In genomic region chr15:23629234-23629805, GRCh38 we compare ENCODE assay signal across 11 cellular contexts. TPM values are rescaled to one million over a fixed set of nuclear protein-coding genes. Genes with fewer than 3 reads are reported as not detected.
A peak's percentile ranks its signal among the peaks of the same experiment; 100 is the strongest.
DNase-seq lines count a peak whose midpoint lies in the region; ATAC-seq and TF ChIP-seq lines count a peak whose summit lies in the region.
"Had no signal": no experiment of that assay in that cellular context is flagged by ENCODE, and none has a peak within 500 bp of the region (broad histone marks: within the 10 kb centered on the region; RNA-seq: fewer than 3 reads in every experiment).

No MANE protein-coding gene starts in this region.

- H3K36me3 Mint-ChIP-seq in endodermal cell (ENCODE audit: low read depth) = no peaks in the 10 kb centered on the region
- H3K36me3 Mint-ChIP-seq: memory B cell had no signal

- H3K27me3 Mint-ChIP-seq in endodermal cell (ENCODE audit: insufficient read depth) = peaks cover 65% of the 10 kb centered on the region
- H3K27me3 Mint-ChIP-seq: memory B cell had no signal

- H3K27me3 ChIP-seq in endodermal cell (ENCODE audit: control insufficient read depth, insufficient read depth, low read length, poor library complexity, severe bottlenecking) = no peaks in the 10 kb centered on the region
- H3K27me3 ChIP-seq in psoas muscle (ENCODE audit: insufficient read depth in 3 of 3, low read length in 2 of 3) = peaks cover 0 to 3% (median 0%) of the 10 kb centered on the region in 3 donors
- H3K27me3 ChIP-seq: BLaER1 treated with 17β-estradiol and CSF1 and Interleukin-3, amounts not matched to agents 10 nM and 100 nM had no signal

- no peak for ATAC-seq in psoas muscle
- ATAC-seq in HG02840 (IDR thresholded peaks at IDR 0.05; ENCODE audit: low FRiP score, unreplicated experiment) = no peak
- ATAC-seq in omental fat pad (ENCODE audit: low FRiP score) = no peak

- H3K4me3 ChIP-seq in endodermal cell (ENCODE audit: low read length) = peak overlapping the region; percentile 72
- no peak overlapping the region for H3K4me3 ChIP-seq in psoas muscle
- H3K4me3 ChIP-seq: BLaER1 treated with 17β-estradiol and CSF1 and Interleukin-3, amounts not matched to agents 10 nM and 100 nM had no signal

- DNase-seq in NCI-H1092 treated with DMSO at 0.1 percent for 48 hours (lab: John Stamatoyannopoulos, UW) (peak; percentile 22), NCI-H1092 (lab: John Stamatoyannopoulos, UW) (no peak), NCI-H460 (ENCODE audit: extremely low read depth, low read depth) (peak; percentile 5), endodermal cell (no peak), psoas muscle (no peak), omental fat pad (ENCODE audit: low spot score) (no peak), NCI-H2107 treated with DMSO at 0.1 percent for 48 hours (lab: John Stamatoyannopoulos, UW; ENCODE audit: unreplicated experiment) (no peak)
- DNase-seq: activated T-cell treated with anti-CD3 and anti-CD28 coated beads, Interleukin-2, amount 50 U/mL, for 24 hours had no signal

- no peak overlapping the region for H3K27ac ChIP-seq in endodermal cell (ENCODE audit: low read depth, low read length)
- H3K27ac ChIP-seq in psoas muscle = no peak overlapping the region
- H3K27ac ChIP-seq: BLaER1 treated with 17β-estradiol and CSF1 and Interleukin-3, amounts not matched to agents 10 nM and 100 nM had no signal

- H3K4me1 Mint-ChIP-seq in endodermal cell = peaks cover 16% of the 10 kb centered on the region
- H3K4me1 Mint-ChIP-seq: memory B cell had no signal

- H3K9me3 Mint-ChIP-seq in endodermal cell = peaks cover 65% of the 10 kb centered on the region
- H3K9me3 Mint-ChIP-seq: activated T-cell treated with anti-CD3 and anti-CD28 coated beads, Interleukin-2, amount 50 U/mL, for 24 hours had no signal

- H3K36me3 ChIP-seq in endodermal cell (ENCODE audit: control insufficient read depth, insufficient read depth, low read length) (no peaks in the 10 kb centered on the region), psoas muscle (ENCODE audit: insufficient read depth in 1 of 2, low read depth in 1 of 2) (no peaks in the 10 kb centered on the region)
- H3K36me3 ChIP-seq: BLaER1 treated with 17β-estradiol and CSF1 and Interleukin-3, amounts not matched to agents 10 nM and 100 nM had no signal

- peak overlapping the region; percentile 33 for H3K9ac ChIP-seq in endodermal cell (ENCODE audit: extremely low read depth, low read length, poor library complexity, severe bottlenecking)
- H3K9ac ChIP-seq: BLaER1 treated with 17β-estradiol and CSF1 and Interleukin-3, amounts not matched to agents 10 nM and 100 nM had no signal

- H3K4me1 ChIP-seq in endodermal cell (ENCODE audit: control insufficient read depth, insufficient read depth, low read length) (no peaks in the 10 kb centered on the region), psoas muscle (no peaks in the 10 kb centered on the region)
- H3K4me1 ChIP-seq: BLaER1 treated with 17β-estradiol and CSF1 and Interleukin-3, amounts not matched to agents 10 nM and 100 nM had no signal

- peaks cover 10% of the 10 kb centered on the region for H3K9me3 ChIP-seq in endodermal cell (ENCODE audit: control insufficient read depth, low read length)
- H3K9me3 ChIP-seq in psoas muscle = no peaks in the 10 kb centered on the region
- H3K9me3 ChIP-seq: BLaER1 treated with 17β-estradiol and CSF1 and Interleukin-3, amounts not matched to agents 10 nM and 100 nM had no signal

- H3K4me3 Mint-ChIP-seq in endodermal cell = peak overlapping the region; percentile 6
- H3K4me3 Mint-ChIP-seq: activated T-cell treated with anti-CD3 and anti-CD28 coated beads, Interleukin-2, amount 50 U/mL, for 24 hours; memory B cell had no signal

- 31% methylated on average over 3 of the region's 4 CpGs; no CpG with 5 or more reads in 1 of the 2 experiments for WGBS in endodermal cell (ENCODE audit: insufficient coverage in 1 of 2, insufficient read length in 1 of 2), 2 experiments
- 15 to 22% (median 20%) methylated on average over 4 of the region's 4 CpGs for WGBS in psoas muscle, 3 donors

- intact Hi-C loops in psoas muscle (cut with DNase I) = no loop called here

- H3K27ac Mint-ChIP-seq in endodermal cell = no peak overlapping the region
- H3K27ac Mint-ChIP-seq: activated T-cell treated with anti-CD3 and anti-CD28 coated beads, Interleukin-2, amount 50 U/mL, for 24 hours; memory B cell had no signal

- peak; percentile 77 for TF ChIP-seq CTCF in endodermal cell (conservative IDR thresholded peaks at IDR 0.05)
- peak; percentile 27 for TF ChIP-seq CTCF in psoas muscle (IDR thresholded peaks at IDR 0.05)
- TF ChIP-seq CTCF in omental fat pad (IDR thresholded peaks at IDR 0.05) = no peak

RNA-seq across cellular contexts. Expression of gene MAGEL2, which starts 18.3 kb away (rescaled TPM):
- not detected in 2 replicates for total RNA-seq in NCI-H460 (2014; rRNA removed; shearing (Covaris generic))
- not detected in 2 replicates for polyA plus RNA-seq in NCI-H460 (2014; cell fraction: nucleus; rRNA removed)
- 1 to 10 TPM; 7.2 to 7.6 TPM for total RNA-seq in endodermal cell
- 13.6 TPM for polyA plus RNA-seq in endodermal cell (2013, experiment 1 of 2)
- polyA plus RNA-seq in endodermal cell (2013, experiment 2 of 2) = 10.9 TPM
- total RNA-seq in psoas muscle = under 1 TPM; 0.04 to 0.19 (median 0.09) TPM
- polyA plus RNA-seq in psoas muscle = under 1 TPM in 2 of 3 donors, not detected in 1; 0.01 TPM
- total RNA-seq in omental fat pad = under 1 TPM; 0.09 to 0.79 (median 0.71) TPM

RNA-seq across cellular contexts. Expression of gene NDN, which starts 57.8 kb away (rescaled TPM):
- 1.0 and 2.1 TPM in 2 replicates for total RNA-seq in NCI-H460 (2014; rRNA removed; shearing (Covaris generic))
- polyA plus RNA-seq in NCI-H460 (2014; cell fraction: nucleus; rRNA removed) = 0.72 and 2.3 TPM in 2 replicates
- total RNA-seq in endodermal cell (10 to 100 TPM; 40.3 to 41.8 TPM), psoas muscle (10 to 100 TPM in 3 of 4 donors, 1 to 10 TPM in 1; 6.1 to 26.3 (median 11.1) TPM), omental fat pad (100 to 1,000 TPM in 2 of 4 donors, 10 to 100 TPM in 2; 83.0 to 135 (median 107) TPM)
- polyA plus RNA-seq in endodermal cell (2013, experiment 1 of 2) = 104 TPM
- polyA plus RNA-seq in endodermal cell (2013, experiment 2 of 2) = 98.9 TPM
- polyA plus RNA-seq in psoas muscle = 10 to 100 TPM; 11.0 to 28.0 (median 15.2) TPM

Comparison
In these comparisons a context has a peak if more than half of its experiments do, and no peak if none do; other contexts are left out.
1. DNase-seq: peak in NCI-H1092 treated with DMSO at 0.1 percent for 48 hours (single experiment) and NCI-H460 (single experiment); none in NCI-H1092 (single experiment), endodermal cell (single experiment), psoas muscle (0 of 2), omental fat pad (single experiment) and NCI-H2107 treated with DMSO at 0.1 percent for 48 hours (single experiment).
2. CTCF ChIP-seq: peak in endodermal cell (single experiment) and psoas muscle (single experiment); none in omental fat pad (0 of 3).